ENCODE assay signal across 8 cellular contexts in the genomic region with DNA sequence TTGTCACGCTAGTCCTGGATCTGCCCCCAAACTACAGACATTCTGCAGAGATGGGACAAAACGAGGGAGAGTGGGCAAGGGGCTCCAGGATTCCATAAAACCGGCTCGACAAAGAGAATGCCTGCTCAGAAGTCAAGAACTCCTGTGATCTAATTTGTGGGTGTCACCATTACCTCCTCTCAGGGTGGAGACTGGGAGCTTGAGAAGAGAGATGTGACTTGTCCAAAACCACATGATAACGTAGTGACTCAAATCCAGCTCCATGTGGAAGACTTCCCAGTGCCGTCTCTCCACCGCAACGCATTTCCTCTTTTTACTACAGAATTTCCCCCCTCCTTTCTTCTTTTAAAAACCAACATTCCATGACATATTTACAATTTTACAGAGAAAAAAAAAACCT. TPM values are rescaled to one million over a fixed set of nuclear protein-coding genes. Genes with fewer than 3 reads are reported as not detected.
DNase-seq lines count a peak whose midpoint lies in the region; ATAC-seq and TF ChIP-seq lines count a peak whose summit lies in the region.

No MANE protein-coding gene starts in this region.

- H3K4me3 Mint-ChIP-seq in HFFc6 (peak overlapping the region; percentile 82), immature natural killer cell (no peak overlapping the region)
- no peak overlapping the region for H3K4me3 Mint-ChIP-seq in activated naive CD8-positive, alpha-beta T cell treated with anti-CD3 and anti-CD28 coated beads, Interleukin-2, amount 50 U/mL, for 24 hours

- H3K36me3 Mint-ChIP-seq in HFFc6 (ENCODE audit: low read depth): peaks cover 4% of the 10 kb centered on the region; the same call in 1 of the 2 replicates
- no peaks in the 10 kb centered on the region for H3K36me3 Mint-ChIP-seq in activated naive CD8-positive, alpha-beta T cell treated with anti-CD3 and anti-CD28 coated beads, Interleukin-2, amount 50 U/mL, for 24 hours (ENCODE audit: low read depth)
- peaks cover 0 to 5% (median 0%) of the 10 kb centered on the region in 3 donors for H3K36me3 Mint-ChIP-seq in immature natural killer cell

- H3K9me3 Mint-ChIP-seq in HFFc6: no peaks in the 10 kb centered on the region
- H3K9me3 Mint-ChIP-seq in activated naive CD8-positive, alpha-beta T cell treated with anti-CD3 and anti-CD28 coated beads, Interleukin-2, amount 50 U/mL, for 24 hours: no peaks in the 10 kb centered on the region
- no peaks in the 10 kb centered on the region for H3K9me3 Mint-ChIP-seq in immature natural killer cell

- H3K4me1 Mint-ChIP-seq in HFFc6 (ENCODE audit: low read depth) (peaks cover 73% of the 10 kb centered on the region), immature natural killer cell (peaks cover 56 to 77% of the 10 kb centered on the region in 2 donors)
- peaks cover 65% of the 10 kb centered on the region for H3K4me1 Mint-ChIP-seq in activated naive CD8-positive, alpha-beta T cell treated with anti-CD3 and anti-CD28 coated beads, Interleukin-2, amount 50 U/mL, for 24 hours

- peak; percentile 64 for DNase-seq in AG09309 (ENCODE audit: low read depth)
- peak; percentile 82 for DNase-seq in HFFc6
- DNase-seq in activated naive CD8-positive, alpha-beta T cell treated with anti-CD3 and anti-CD28 coated beads, Interleukin-2, amount 50 U/mL, for 24 hours: no peak
- no peak for DNase-seq in immature natural killer cell
- no peak for DNase-seq in midbrain (lab: John Stamatoyannopoulos, UW)
- no peak for DNase-seq in left colon
- DNase-seq in NK-92 (lab: John Stamatoyannopoulos, UW; ENCODE audit: unreplicated experiment): no peak

- no peak overlapping the region for H3K4me3 ChIP-seq in AG09309 (ENCODE audit: control insufficient read depth, low read depth, low read length)

- TF ChIP-seq CTCF in AG09309 (IDR thresholded peaks at IDR 0.05; ENCODE audit: control insufficient read depth, insufficient read depth, low read depth, low read length, missing control alignments) (no peak), HFFc6 (IDR thresholded peaks at IDR 0.05) (no peak)

- H3K27me3 Mint-ChIP-seq in HFFc6 (ENCODE audit: insufficient read depth) (no peaks in the 10 kb centered on the region), immature natural killer cell (ENCODE audit: low read depth in 3 of 3) (peaks cover 0 to 1% (median 0%) of the 10 kb centered on the region in 3 donors)
- no peaks in the 10 kb centered on the region for H3K27me3 Mint-ChIP-seq in activated naive CD8-positive, alpha-beta T cell treated with anti-CD3 and anti-CD28 coated beads, Interleukin-2, amount 50 U/mL, for 24 hours

- H3K27ac Mint-ChIP-seq in HFFc6 (peak overlapping the region; percentile 92), immature natural killer cell (peak overlapping the region in 5 of 6 donors; percentile 12 to 73 (median 50))
- no peak overlapping the region for H3K27ac Mint-ChIP-seq in activated naive CD8-positive, alpha-beta T cell treated with anti-CD3 and anti-CD28 coated beads, Interleukin-2, amount 50 U/mL, for 24 hours

- peak; percentile 42 for ATAC-seq in activated naive CD8-positive, alpha-beta T cell treated with anti-CD3 and anti-CD28 coated beads, Interleukin-2, amount 50 U/mL, for 24 hours
- no peak for ATAC-seq in GM19397 (IDR thresholded peaks at IDR 0.05; ENCODE audit: unreplicated experiment)
- no peak for ATAC-seq in left colon

- intact Hi-C loops in left colon (cut with DNase I, micrococcal nuclease): no loop called here

RNA-seq across cellular contexts. Expression of a gene that starts 44.3 kb away (rescaled TPM):
- 10 to 100 TPM; 10.5 to 16.4 (median 15.2) TPM for total RNA-seq in HFFc6 (2021; fragmentation: NEBNext Ultra II Directional; extraction: Animal tissue kit (Norgen Biotek cat#: 25700))
- polyA plus RNA-seq in immature natural killer cell: 1 to 10 TPM; 1.5 to 8.8 (median 2.1) TPM
- total RNA-seq in left colon: 1 to 10 TPM; 2.3 to 4.0 TPM

Comparison
In these comparisons a context has a peak if more than half of its experiments do, and no peak if none do; other contexts are left out.
1. DNase-seq: peak in AG09309 (single experiment) and HFFc6 (single experiment); none in activated naive CD8-positive, alpha-beta T cell treated with anti-CD3 and anti-CD28 coated beads, Interleukin-2, amount 50 U/mL, for 24 hours (single experiment), immature natural killer cell (0 of 3), midbrain (single experiment), left colon (0 of 2) and NK-92 (single experiment).